ENCODE assay signal across 29 cellular contexts in the genomic region with DNA sequence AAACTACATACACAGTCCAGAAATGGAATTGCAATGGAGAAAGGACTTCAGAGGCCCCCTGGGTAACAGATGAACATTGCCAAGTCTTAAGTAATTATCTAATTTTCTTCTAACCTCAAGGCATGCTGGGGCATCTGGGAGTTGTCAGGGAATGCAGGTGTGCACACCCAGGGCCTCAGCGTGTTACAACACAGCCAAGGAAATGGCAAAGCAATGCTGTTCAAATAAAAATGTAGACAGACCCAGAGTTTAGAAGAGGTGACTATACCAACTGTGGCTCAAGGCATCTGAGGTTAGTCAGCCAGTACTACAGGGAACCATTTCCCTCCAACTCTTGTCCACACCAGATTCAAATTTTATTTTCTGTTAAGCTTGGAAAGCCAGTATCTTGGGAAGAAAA.
"Had no signal": no experiment of that assay in that cellular context is flagged by ENCODE, and none has a peak within 500 bp of the region (broad histone marks: within the 10 kb centered on the region; RNA-seq: fewer than 3 reads in every experiment).

No MANE protein-coding gene starts in this region.

- H3K36me3 ChIP-seq: Peyer's patch, WERI-Rb-1 had no signal

- H3K4me2 ChIP-seq: KMS-11 had no signal

- H3K27ac Mint-ChIP-seq: activated naive CD8-positive, alpha-beta T cell treated with anti-CD3 and anti-CD28 coated beads for 36 hours had no signal

- H3K9ac ChIP-seq: KMS-11 had no signal

- H3K4me1 ChIP-seq: body of pancreas, Peyer's patch had no signal

- H3K27me3 Mint-ChIP-seq: activated naive CD8-positive, alpha-beta T cell treated with anti-CD3 and anti-CD28 coated beads for 36 hours had no signal

- H3K4me3 Mint-ChIP-seq: activated naive CD8-positive, alpha-beta T cell treated with anti-CD3 and anti-CD28 coated beads for 36 hours had no signal

- H3K4me1 Mint-ChIP-seq: activated naive CD8-positive, alpha-beta T cell treated with anti-CD3 and anti-CD28 coated beads for 36 hours had no signal

- H3K9me3 Mint-ChIP-seq: activated naive CD8-positive, alpha-beta T cell treated with anti-CD3 and anti-CD28 coated beads for 36 hours had no signal

- H3K4me3 ChIP-seq: body of pancreas, Peyer's patch had no signal

- H3K36me3 Mint-ChIP-seq: activated naive CD8-positive, alpha-beta T cell treated with anti-CD3 and anti-CD28 coated beads for 36 hours had no signal

- H3K27ac ChIP-seq: body of pancreas, KMS-11, Peyer's patch, WERI-Rb-1 had no signal

- ATAC-seq: body of pancreas, PC-3 had no signal

- H3K27me3 ChIP-seq: body of pancreas, Peyer's patch had no signal

- H3K9me3 ChIP-seq: body of pancreas, Peyer's patch had no signal

- DNase-seq: activated CD4-positive, alpha-beta T cell treated with anti-CD3 and anti-CD28 coated beads for 1 hour; activated CD4-positive, alpha-beta T cell treated with anti-CD3 and anti-CD28 coated beads for 48 hours; activated CD4-positive, CD25-positive, alpha-beta regulatory T cell; activated CD8-positive, alpha-beta memory T cell treated with anti-CD3 and anti-CD28 coated beads, Interleukin-2, amount 50 U/mL, for 48 hours; activated effector memory CD4-positive, alpha-beta T cell treated with Interleukin-2 at 50 U/mL for 16 hours; activated naive CD4-positive, alpha-beta T cell treated with anti-CD3 and anti-CD28 coated beads, Interleukin-2, amount 50 U/mL, for 16 hours; activated naive CD8-positive, alpha-beta T cell treated with anti-CD3 and anti-CD28 coated beads for 36 hours; activated T-cell treated with anti-CD3 and anti-CD28 coated beads, Interleukin-2, amount 50 U/mL, for 48 hours; body of pancreas; central memory CD4-positive, alpha-beta T cell; NCI-H1092 treated with DMSO at 0.1 percent for 48 hours; NCI-H1417; NCI-H146; NCI-H187; NCI-H2029 treated with DMSO at 0.1 percent for 48 hours; NCI-H2107; NCI-H226; NCI-H446 treated with DMSO at 0.1 percent for 48 hours; NCI-H524; PC-3; Peyer's patch; Right ventricle myocardium superior; RPMI8226; SW 1271; T-helper 1 cell; T-helper 2 cell; T-helper 9 cell; WERI-Rb-1 had no signal
